In genomic region chr18:57915241-57915640, GRCh38 we compare ENCODE assay signal across 11 cellular contexts.
DNase-seq lines count a peak whose midpoint lies in the region; TF ChIP-seq lines count a peak whose summit lies in the region.
"Had no signal": no experiment of that assay in that cellular context is flagged by ENCODE, and none has a peak within 500 bp of the region (broad histone marks: within the 10 kb centered on the region; RNA-seq: fewer than 3 reads in every experiment).

No MANE protein-coding gene starts in this region.

- H3K27ac Mint-ChIP-seq in endothelial cell (ENCODE audit: unreplicated experiment) = no peak overlapping the region
- H3K27ac Mint-ChIP-seq: activated B cell treated with CpG ODN at 0.5 μM for 24 hours; naive thymus-derived CD4-positive, alpha-beta T cell had no signal

- no peak for TF ChIP-seq CTCF in endothelial cell (IDR thresholded peaks at IDR 0.05; ENCODE audit: unreplicated experiment)

- peaks cover 2% of the 10 kb centered on the region for H3K27me3 Mint-ChIP-seq in endothelial cell (ENCODE audit: unreplicated experiment)
- H3K27me3 Mint-ChIP-seq: activated B cell treated with CpG ODN at 0.5 μM for 24 hours had no signal

- peak; percentile 95 for DNase-seq in NCI-H1105 treated with DMSO at 0.1 percent for 48 hours (lab: John Stamatoyannopoulos, UW)
- DNase-seq in NCI-H524 (lab: John Stamatoyannopoulos, UW) = peak; percentile 91 to 95
- peak; percentile 95 for DNase-seq in fibroblast of peridontal ligament (ENCODE audit: extremely low read depth)
- DNase-seq in islet precursor cell = no peak
- DNase-seq in OCI-M2 (lab: John Stamatoyannopoulos, UW; ENCODE audit: unreplicated experiment) = no peak
- DNase-seq in endothelial cell (ENCODE audit: low spot score) = no peak
- DNase-seq: activated B cell treated with CpG ODN at 0.5 μM for 24 hours; naive thymus-derived CD4-positive, alpha-beta T cell had no signal

- no peak overlapping the region for H3K4me3 Mint-ChIP-seq in endothelial cell (ENCODE audit: unreplicated experiment)
- H3K4me3 Mint-ChIP-seq: activated B cell treated with CpG ODN at 0.5 μM for 24 hours; naive thymus-derived CD4-positive, alpha-beta T cell had no signal

- H3K27ac ChIP-seq in temporal lobe (ENCODE audit: low read depth, low read length) = peak overlapping the region; percentile 14
- H3K27ac ChIP-seq: adrenal gland, gastroesophageal sphincter had no signal

- H3K9me3 Mint-ChIP-seq in endothelial cell (ENCODE audit: unreplicated experiment) = no peaks in the 10 kb centered on the region
- H3K9me3 Mint-ChIP-seq: activated B cell treated with CpG ODN at 0.5 μM for 24 hours had no signal

- peaks cover 19% of the 10 kb centered on the region for H3K4me1 Mint-ChIP-seq in endothelial cell (ENCODE audit: unreplicated experiment)

- H3K36me3 Mint-ChIP-seq in endothelial cell (ENCODE audit: low read depth, unreplicated experiment) = no peaks in the 10 kb centered on the region
- H3K36me3 Mint-ChIP-seq: naive thymus-derived CD4-positive, alpha-beta T cell had no signal

Comparison
In these comparisons a context has a peak if more than half of its experiments do, and no peak if none do; other contexts are left out.
1. DNase-seq: peak in NCI-H1105 treated with DMSO at 0.1 percent for 48 hours (single experiment), NCI-H524 (2 of 2) and fibroblast of peridontal ligament (single experiment); none in islet precursor cell (single experiment), OCI-M2 (single experiment) and endothelial cell (single experiment).